11 cellular contexts compared by ENCODE assay signal in the genomic region with DNA sequence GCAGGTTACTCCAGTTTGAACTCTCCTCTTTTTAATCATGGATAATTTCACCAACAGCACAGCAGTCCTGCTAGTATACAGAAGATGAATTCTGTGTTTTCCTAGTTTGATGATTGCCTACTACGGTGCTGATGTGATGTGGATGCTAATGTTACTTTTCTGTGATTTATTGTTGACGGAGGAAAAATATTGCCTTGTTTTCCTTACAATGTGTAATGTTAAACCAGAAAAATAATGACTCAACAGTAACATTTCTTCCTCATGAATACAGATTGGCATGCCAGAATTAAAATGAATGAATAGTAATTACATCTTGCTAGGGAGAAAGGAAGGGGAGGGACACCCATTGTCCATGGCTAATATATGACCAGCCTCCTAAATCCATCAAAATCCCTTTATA.
DNase-seq lines count a peak whose midpoint lies in the region; TF ChIP-seq lines count a peak whose summit lies in the region.
"Had no signal": no experiment of that assay in that cellular context is flagged by ENCODE, and none has a peak within 500 bp of the region (broad histone marks: within the 10 kb centered on the region; RNA-seq: fewer than 3 reads in every experiment).

No MANE protein-coding gene starts in this region.

- DNase-seq in caudate nucleus (lab: John Stamatoyannopoulos, UW), result peak in 1 of 61 donors; percentile 41
- peak; percentile 3 for DNase-seq in renal cortical epithelial cell (ENCODE audit: low read depth)
- no peak for DNase-seq in GM13976 (ENCODE audit: low spot score)
- no peak for DNase-seq in retina
- DNase-seq in breast epithelium (ENCODE audit: low spot score in 2 of 2), result no peak
- DNase-seq: CD4-positive, CD25-positive, alpha-beta regulatory T cell; GF-D8; HCEC 1CT had no signal

- peak overlapping the region; percentile 88 for H3K27ac ChIP-seq in caudate nucleus (ENCODE audit: low read depth, low read length)
- peak overlapping the region; percentile 62 for H3K27ac ChIP-seq in layer of hippocampus (ENCODE audit: low read depth, low read length)
- H3K27ac ChIP-seq in breast epithelium, result no peak overlapping the region
- H3K27ac ChIP-seq: BLaER1 treated with 17β-estradiol and CSF1 and Interleukin-3, amounts not matched to agents 10 nM and 100 nM; HL-60 had no signal

- H3K9me3 ChIP-seq in breast epithelium, result no peaks in the 10 kb centered on the region

- intact Hi-C loops in breast epithelium (cut with DNase I; ENCODE audit: low total_unique reads), result no loop called here

- H3K4me3 ChIP-seq in breast epithelium, result no peak overlapping the region
- H3K4me3 ChIP-seq: BLaER1 treated with 17β-estradiol and CSF1 and Interleukin-3, amounts not matched to agents 10 nM and 100 nM had no signal

- in situ Hi-C loops in GM13976 (cut with MboI; ENCODE audit: low sequenced_read_pairs, unreplicated experiment), result no loop called here

- H3K27me3 ChIP-seq in layer of hippocampus (ENCODE audit: control insufficient read depth, insufficient read depth, low read length) (no peaks in the 10 kb centered on the region), breast epithelium (no peaks in the 10 kb centered on the region)
- H3K27me3 ChIP-seq: BLaER1 treated with 17β-estradiol and CSF1 and Interleukin-3, amounts not matched to agents 10 nM and 100 nM had no signal

- no peak for TF ChIP-seq POLR2A in breast epithelium (IDR thresholded peaks at IDR 0.05)

- no peaks in the 10 kb centered on the region for H3K4me1 ChIP-seq in breast epithelium
- H3K4me1 ChIP-seq: BLaER1 treated with 17β-estradiol and CSF1 and Interleukin-3, amounts not matched to agents 10 nM and 100 nM had no signal

- TF ChIP-seq CTCF in GM13976 (IDR thresholded peaks at IDR 0.05; ENCODE audit: borderline replicate concordance, control extremely low read depth, extremely low read depth, insufficient read depth, missing control alignments) (no peak), breast epithelium (IDR thresholded peaks at IDR 0.05) (no peak)

- no peaks in the 10 kb centered on the region for H3K36me3 ChIP-seq in breast epithelium
- H3K36me3 ChIP-seq: BLaER1 treated with 17β-estradiol and CSF1 and Interleukin-3, amounts not matched to agents 10 nM and 100 nM had no signal

Comparison
In these comparisons a context has a peak if more than half of its experiments do, and no peak if none do; other contexts are left out.
1. H3K27ac ChIP-seq: peak in caudate nucleus (single experiment) and layer of hippocampus (single experiment); none in breast epithelium (0 of 2).